8 cellular contexts compared by ENCODE assay signal in genomic region chr19:35757231-35757748, GRCh38. TPM values are rescaled to one million over a fixed set of nuclear protein-coding genes. Genes with fewer than 3 reads are reported as not detected.
DNase-seq lines count a peak whose midpoint lies in the region; ATAC-seq and TF ChIP-seq lines count a peak whose summit lies in the region.

No MANE protein-coding gene starts in this region.

- no peaks in the 10 kb centered on the region for H3K27me3 ChIP-seq in ACC112 (ENCODE audit: insufficient read depth, low read length)
- no peaks in the 10 kb centered on the region for H3K27me3 ChIP-seq in OCI-LY1 (ENCODE audit: insufficient read depth, low read length)
- no peaks in the 10 kb centered on the region for H3K27me3 ChIP-seq in layer of hippocampus (ENCODE audit: control insufficient read depth, insufficient read depth, low read length)

- no peaks in the 10 kb centered on the region for H4K20me1 ChIP-seq in OCI-LY1 (ENCODE audit: insufficient read depth, low read length)

- no peaks in the 10 kb centered on the region for H3K9me3 ChIP-seq in OCI-LY1 (ENCODE audit: low read length)

- peaks cover 31% of the 10 kb centered on the region for H3K27me3 Mint-ChIP-seq in stimulated activated memory B cell treated with anti-CD40 and anti-IgM and Interleukin-4, amounts not matched to agents 10 μg/mL and 1 μg/mL and 100 μg/mL, for 72 hours

- H3K4me3 ChIP-seq in ACC112 (ENCODE audit: low read depth, low read length) (peak overlapping the region; percentile 93), GM12865 (ENCODE audit: low read depth, low read length) (peak overlapping the region; percentile 60), OCI-LY1 (ENCODE audit: low read depth, low read length, poor library complexity, severe bottlenecking) (peak overlapping the region; percentile 92)

- peak overlapping the region; percentile 81 for H3K4me2 ChIP-seq in OCI-LY1 (ENCODE audit: low read length)

- no peaks in the 10 kb centered on the region for H3K9me3 Mint-ChIP-seq in stimulated activated memory B cell treated with anti-CD40 and anti-IgM and Interleukin-4, amounts not matched to agents 10 μg/mL and 1 μg/mL and 100 μg/mL, for 72 hours

- peaks cover 46% of the 10 kb centered on the region for H3K36me3 Mint-ChIP-seq in stimulated activated memory B cell treated with anti-CD40 and anti-IgM and Interleukin-4, amounts not matched to agents 10 μg/mL and 1 μg/mL and 100 μg/mL, for 72 hours

- H2AFZ ChIP-seq in ACC112 (ENCODE audit: low read length, unreplicated experiment) (no peak overlapping the region), OCI-LY1 (ENCODE audit: low read length) (no peak overlapping the region)

- H3K36me3 ChIP-seq in ACC112 (ENCODE audit: insufficient read depth, low read length) (0 out of 2 replicates have a peak, but pooled peaks cover 6% of the 10 kb centered on the region), OCI-LY1 (ENCODE audit: insufficient read depth, low read length) (peaks cover 27% of the 10 kb centered on the region)

- H3K27ac Mint-ChIP-seq in stimulated activated memory B cell treated with anti-CD40 and anti-IgM and Interleukin-4, amounts not matched to agents 10 μg/mL and 1 μg/mL and 100 μg/mL, for 72 hours: peak overlapping the region; percentile 87

- H3K4me1 ChIP-seq in ACC112 (ENCODE audit: control insufficient read depth, insufficient read depth, low read length, unreplicated experiment) (peaks cover 22% of the 10 kb centered on the region), OCI-LY1 (ENCODE audit: insufficient read depth, low read length, severe bottlenecking) (peaks cover 21% of the 10 kb centered on the region)

- no peak for ATAC-seq in stimulated activated memory B cell treated with anti-CD40 and anti-IgM and Interleukin-4, amounts not matched to agents 10 μg/mL and 1 μg/mL and 100 μg/mL, for 72 hours
- ATAC-seq in GM19328 (IDR thresholded peaks at IDR 0.05; ENCODE audit: unreplicated experiment): no peak

- H3K27ac ChIP-seq in ACC112 (ENCODE audit: low read depth, low read length) (peak overlapping the region; percentile 95), OCI-LY1 (ENCODE audit: low read depth, low read length, poor library complexity, severe bottlenecking) (peak overlapping the region; percentile 70), caudate nucleus (ENCODE audit: low read depth, low read length) (peak overlapping the region; percentile 80), layer of hippocampus (ENCODE audit: low read depth, low read length) (peak overlapping the region; percentile 77)

- no peaks in the 10 kb centered on the region for H3K9me2 ChIP-seq in OCI-LY1 (ENCODE audit: low read depth, low read length)

- peaks cover 41% of the 10 kb centered on the region for H3K4me1 Mint-ChIP-seq in stimulated activated memory B cell treated with anti-CD40 and anti-IgM and Interleukin-4, amounts not matched to agents 10 μg/mL and 1 μg/mL and 100 μg/mL, for 72 hours

- peak overlapping the region; percentile 71 for H3K9ac ChIP-seq in OCI-LY1 (ENCODE audit: low read length)

- peak overlapping the region; percentile 86 for H3K4me3 Mint-ChIP-seq in stimulated activated memory B cell treated with anti-CD40 and anti-IgM and Interleukin-4, amounts not matched to agents 10 μg/mL and 1 μg/mL and 100 μg/mL, for 72 hours

- no peaks in the 10 kb centered on the region for H3F3A ChIP-seq in OCI-LY1 (ENCODE audit: insufficient read depth, low read length)

- peaks cover 12% of the 10 kb centered on the region for H3K79me2 ChIP-seq in ACC112 (ENCODE audit: control insufficient read depth, insufficient read depth, low read length, unreplicated experiment)
- no peaks in the 10 kb centered on the region for H3K79me2 ChIP-seq in OCI-LY1 (ENCODE audit: insufficient read depth, low read length)

- TF ChIP-seq CTCF in GM12865 (IDR thresholded peaks at IDR 0.05; ENCODE audit: insufficient read depth, low read depth, low read length, missing control alignments) (no peak), OCI-LY1 (IDR thresholded peaks at IDR 0.05; ENCODE audit: low read length) (no peak)

- DNase-seq in GM12865 (ENCODE audit: low read depth) (no peak), caudate nucleus (lab: John Stamatoyannopoulos, UW) (peak in 21 of 61 donors; percentile 45 to 81 (median 63)), cerebellum (ENCODE audit: low spot score) (no peak)

RNA-seq across cellular contexts. Expression of gene HSPB6, which starts 0.5 kb away (rescaled TPM):
- total RNA-seq in cerebellum: not detected

RNA-seq across cellular contexts. Expression of gene PROSER3, which starts 0.7 kb away (rescaled TPM):
- 6.4 TPM for total RNA-seq in cerebellum

RNA-seq across cellular contexts. Expression of gene LIN37, which starts 8.9 kb away (rescaled TPM):
- 11.1 TPM for total RNA-seq in cerebellum

RNA-seq across cellular contexts. Expression of gene PSENEN, which starts 11.8 kb away (rescaled TPM):
- total RNA-seq in cerebellum: 11.3 TPM

RNA-seq across cellular contexts. Expression of gene U2AF1L4, which starts 12.1 kb away (rescaled TPM):
- 8.6 TPM for total RNA-seq in cerebellum
